31 cellular contexts compared by ENCODE assay signal in the genomic region with DNA sequence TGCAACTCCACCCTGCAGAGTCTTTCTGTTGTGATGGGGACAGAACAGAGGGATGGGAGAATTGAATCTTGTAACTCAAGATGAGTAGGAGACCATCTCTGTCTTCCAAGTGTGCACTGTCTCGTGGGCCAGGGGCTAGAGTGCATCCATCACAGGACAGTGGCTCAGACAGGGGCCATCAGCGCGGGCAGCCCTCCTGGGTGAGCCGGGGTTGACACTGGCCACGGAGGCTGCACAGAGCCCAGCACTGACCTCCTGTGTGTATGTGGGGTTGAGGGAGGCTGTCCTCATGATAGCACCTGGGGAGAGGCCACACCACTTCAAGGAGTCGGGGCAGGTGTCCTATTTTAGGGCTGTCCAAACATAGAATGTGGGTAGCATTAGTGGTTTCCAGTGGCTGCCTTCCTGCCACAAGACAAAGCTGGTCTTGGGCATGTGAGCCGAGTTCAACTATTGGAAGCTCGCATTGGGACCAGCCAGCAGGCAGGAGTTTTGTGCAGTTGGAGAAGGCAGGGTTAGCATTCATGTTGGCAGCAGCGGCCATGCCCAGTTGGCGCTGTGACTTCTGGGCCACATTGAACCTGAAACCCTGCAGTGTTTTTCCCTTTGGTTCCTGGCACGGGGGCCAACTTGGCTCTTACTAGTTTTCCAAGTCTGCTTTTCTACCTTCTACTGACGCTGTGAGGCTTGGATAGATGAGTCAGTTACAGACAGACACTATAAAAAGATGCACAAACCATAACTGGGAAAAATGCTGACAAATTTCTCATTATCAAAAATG. TPM values are rescaled to one million over a fixed set of nuclear protein-coding genes. Genes with fewer than 3 reads are reported as not detected.
"Had no signal": no experiment of that assay in that cellular context is flagged by ENCODE, and none has a peak within 500 bp of the region (broad histone marks: within the 10 kb centered on the region; RNA-seq: fewer than 3 reads in every experiment).

No MANE protein-coding gene starts in this region.

- H3K9me3 Mint-ChIP-seq: activated CD4-positive, alpha-beta memory T cell treated with anti-CD3 and anti-CD28 coated beads for 36 hours; activated CD4-positive, alpha-beta T cell treated with anti-CD3 and anti-CD28 coated beads, Interleukin-2, amount 10 ng/mL, durations not matched to agents 24 days and 14 days; activated naive CD4-positive, alpha-beta T cell treated with anti-CD3 and anti-CD28 coated beads, Interleukin-2, amount 10 ng/mL, durations not matched to agents 7 days and 5 days; activated naive CD8-positive, alpha-beta T cell treated with anti-CD3 and anti-CD28 coated beads, Interleukin-2, amount 10 ng/mL, durations not matched to agents 7 days and 5 days; activated T-cell treated with anti-CD3 and anti-CD28 coated beads, Interleukin-2, amount 50 U/mL, for 24 hours; dendritic cell treated with granulocyte-macrophage colony-stimulating factor and Interleukin-4, amounts not matched to agents 40 ng/mL and 50 ng/mL, for 4 days; nephron; stimulated activated effector memory CD8-positive, alpha-beta T cell treated with anti-CD3 and anti-CD28 coated beads, Interleukin-12 subunit alpha, Interleukin-12 subunit beta, amount 100 ng/mL, for 72 hours; stimulated activated naive CD8-positive, alpha-beta T cell treated with anti-CD3 and anti-CD28 coated beads, Interleukin-15, Interleukin-2, amounts not matched to agents 100 ng/mL and 50 ng/mL, for 24 hours had no signal

- H3K9me3 ChIP-seq: esophagus squamous epithelium, left ventricle myocardium inferior, neutrophil, thoracic aorta, uterus had no signal

- H3K27ac Mint-ChIP-seq: activated CD4-positive, alpha-beta memory T cell treated with anti-CD3 and anti-CD28 coated beads for 36 hours; activated CD4-positive, alpha-beta T cell treated with anti-CD3 and anti-CD28 coated beads, Interleukin-2, amount 10 ng/mL, durations not matched to agents 24 days and 14 days; activated naive CD4-positive, alpha-beta T cell treated with anti-CD3 and anti-CD28 coated beads, Interleukin-2, amount 10 ng/mL, durations not matched to agents 7 days and 5 days; activated naive CD8-positive, alpha-beta T cell treated with anti-CD3 and anti-CD28 coated beads, Interleukin-2, amount 10 ng/mL, durations not matched to agents 7 days and 5 days; activated T-cell treated with anti-CD3 and anti-CD28 coated beads, Interleukin-2, amount 50 U/mL, for 24 hours; dendritic cell treated with granulocyte-macrophage colony-stimulating factor and Interleukin-4, amounts not matched to agents 40 ng/mL and 50 ng/mL, for 4 days; nephron; progenitor cell of endocrine pancreas; stimulated activated effector memory CD8-positive, alpha-beta T cell treated with anti-CD3 and anti-CD28 coated beads, Interleukin-12 subunit alpha, Interleukin-12 subunit beta, amount 100 ng/mL, for 72 hours; stimulated activated naive CD8-positive, alpha-beta T cell treated with anti-CD3 and anti-CD28 coated beads, Interleukin-15, Interleukin-2, amounts not matched to agents 100 ng/mL and 50 ng/mL, for 24 hours; T-helper 17 cell had no signal

- H3K4me1 ChIP-seq: uterus had no signal

- H3K36me3 Mint-ChIP-seq: activated CD4-positive, alpha-beta memory T cell treated with anti-CD3 and anti-CD28 coated beads for 36 hours; activated naive CD4-positive, alpha-beta T cell treated with anti-CD3 and anti-CD28 coated beads, Interleukin-2, amount 10 ng/mL, durations not matched to agents 7 days and 5 days; activated naive CD8-positive, alpha-beta T cell treated with anti-CD3 and anti-CD28 coated beads, Interleukin-2, amount 10 ng/mL, durations not matched to agents 7 days and 5 days; stimulated activated effector memory CD8-positive, alpha-beta T cell treated with anti-CD3 and anti-CD28 coated beads, Interleukin-12 subunit alpha, Interleukin-12 subunit beta, amount 100 ng/mL, for 72 hours had no signal

- H3K27me3 ChIP-seq: uterus had no signal

- H3K4me3 Mint-ChIP-seq: activated CD4-positive, alpha-beta memory T cell treated with anti-CD3 and anti-CD28 coated beads for 36 hours; activated CD4-positive, alpha-beta T cell treated with anti-CD3 and anti-CD28 coated beads, Interleukin-2, amount 10 ng/mL, durations not matched to agents 24 days and 14 days; activated naive CD4-positive, alpha-beta T cell treated with anti-CD3 and anti-CD28 coated beads, Interleukin-2, amount 10 ng/mL, durations not matched to agents 7 days and 5 days; activated naive CD8-positive, alpha-beta T cell treated with anti-CD3 and anti-CD28 coated beads, Interleukin-2, amount 10 ng/mL, durations not matched to agents 7 days and 5 days; activated T-cell treated with anti-CD3 and anti-CD28 coated beads, Interleukin-2, amount 50 U/mL, for 24 hours; dendritic cell treated with granulocyte-macrophage colony-stimulating factor and Interleukin-4, amounts not matched to agents 40 ng/mL and 50 ng/mL, for 4 days; nephron; stimulated activated effector memory CD8-positive, alpha-beta T cell treated with anti-CD3 and anti-CD28 coated beads, Interleukin-12 subunit alpha, Interleukin-12 subunit beta, amount 100 ng/mL, for 72 hours; stimulated activated naive CD8-positive, alpha-beta T cell treated with anti-CD3 and anti-CD28 coated beads, Interleukin-15, Interleukin-2, amounts not matched to agents 100 ng/mL and 50 ng/mL, for 24 hours; T-helper 17 cell had no signal

- DNase-seq: activated CD4-positive, alpha-beta memory T cell treated with anti-CD3 and anti-CD28 coated beads for 36 hours; activated CD4-positive, alpha-beta T cell treated with anti-CD3 and anti-CD28 coated beads, Interleukin-2, amount 10 ng/mL, durations not matched to agents 24 days and 14 days; activated CD4-positive, CD25-positive, alpha-beta regulatory T cell treated with anti-CD3 and anti-CD28 coated beads, Interleukin-2, amount 50 U/mL, for 72 hours; activated CD8-positive, alpha-beta memory T cell treated with anti-CD3 and anti-CD28 coated beads, Interleukin-2, amount 50 U/mL, for 4 hours; activated gamma-delta T cell; activated naive CD4-positive, alpha-beta T cell treated with anti-CD3 and anti-CD28 coated beads, Interleukin-2, amount 10 ng/mL, durations not matched to agents 7 days and 5 days; activated naive CD8-positive, alpha-beta T cell treated with anti-CD3 and anti-CD28 coated beads, Interleukin-2, amount 10 ng/mL, durations not matched to agents 7 days and 5 days; activated T-cell treated with anti-CD3 and anti-CD28 coated beads, Interleukin-2, amount 50 U/mL, for 24 hours; esophagus squamous epithelium; foreskin melanocyte; glutamatergic neuron; islet precursor cell; left ventricle myocardium inferior; retina; small intestine; stimulated activated CD4-positive, alpha-beta T cell treated with anti-CD3 and anti-CD28 coated beads, Interleukin-4, amount 100 ng/mL, for 24 hours; T-helper 17 cell; T1000; trophoblast cell; uterus had no signal

- H3K4me1 Mint-ChIP-seq: activated CD4-positive, alpha-beta T cell treated with anti-CD3 and anti-CD28 coated beads, Interleukin-2, amount 10 ng/mL, durations not matched to agents 24 days and 14 days; activated naive CD4-positive, alpha-beta T cell treated with anti-CD3 and anti-CD28 coated beads, Interleukin-2, amount 10 ng/mL, durations not matched to agents 7 days and 5 days; stimulated activated effector memory CD8-positive, alpha-beta T cell treated with anti-CD3 and anti-CD28 coated beads, Interleukin-12 subunit alpha, Interleukin-12 subunit beta, amount 100 ng/mL, for 72 hours; T-helper 17 cell had no signal

- ATAC-seq: sciatic nerve; stimulated activated effector memory CD8-positive, alpha-beta T cell treated with anti-CD3 and anti-CD28 coated beads, Interleukin-12 subunit alpha, Interleukin-12 subunit beta, amount 100 ng/mL, for 72 hours; T-helper 17 cell had no signal

- H3K36me3 ChIP-seq: esophagus squamous epithelium, left ventricle myocardium inferior, neutrophil, thoracic aorta, uterus had no signal

- H3K4me3 ChIP-seq: esophagus squamous epithelium, left ventricle myocardium inferior, thoracic aorta, uterus had no signal

- H3K27ac ChIP-seq: esophagus squamous epithelium, left ventricle myocardium inferior, neutrophil, thoracic aorta, uterus had no signal

RNA-seq across cellular contexts. Expression of a gene that starts 45.3 kb away (rescaled TPM):
- total RNA-seq: activated naive CD8-positive, alpha-beta T cell treated with anti-CD3 and anti-CD28 coated beads, Interleukin-2, amount 10 ng/mL, durations not matched to agents 7 days and 5 days; esophagus squamous epithelium; left ventricle myocardium inferior; lung microvascular endothelial cell; osteocyte; sciatic nerve; subcutaneous adipose tissue; T-helper 17 cell; thoracic aorta had no signal
